Comparison of ENCODE assay signal across 1 cellular context in the genomic region with DNA sequence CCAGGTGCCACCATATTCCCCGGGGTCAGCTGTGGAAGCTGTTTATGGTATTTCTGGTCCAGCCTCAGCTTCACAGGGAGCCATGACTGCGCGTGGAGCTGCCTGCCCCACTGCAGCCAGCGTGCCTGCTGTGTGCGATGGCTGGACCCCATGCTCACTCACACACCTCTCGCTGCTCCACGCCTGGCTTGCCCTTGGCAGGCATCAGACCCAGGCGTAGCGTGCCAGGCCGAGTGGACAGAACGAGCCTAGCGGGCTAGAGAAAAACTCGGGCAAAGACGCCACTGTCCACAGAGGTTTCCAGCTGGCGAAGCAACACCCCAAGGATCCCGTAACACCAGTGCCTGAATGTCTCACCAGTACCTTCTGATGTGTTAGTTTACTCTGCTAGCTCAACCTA.
TF ChIP-seq lines count a peak whose summit lies in the region.

No MANE protein-coding gene starts in this region.

TF ChIP-seq in H1, 55 proteins besides CTCF, POLR2A, EP300 and RAD21:
- no peak for TF ChIP-seq KDM5A (IDR thresholded peaks at IDR 0.05; ENCODE audit: low read length)
- no peak for TF ChIP-seq POLR2AphosphoS5 (IDR thresholded peaks at IDR 0.05; ENCODE audit: low read depth, low read length)
- TF ChIP-seq GABPA (IDR thresholded peaks at IDR 0.05; ENCODE audit: borderline replicate concordance, insufficient read depth, low read length): no peak
- no peak for TF ChIP-seq RFX5 (IDR thresholded peaks at IDR 0.05; ENCODE audit: borderline replicate concordance, low read depth, low read length)
- TF ChIP-seq KDM1A (IDR thresholded peaks at IDR 0.05; ENCODE audit: borderline replicate concordance, low read length): no peak
- TF ChIP-seq NANOG (IDR thresholded peaks at IDR 0.05; ENCODE audit: insufficient read depth, low read depth, low read length, poor library complexity, severe bottlenecking): no peak
- TF ChIP-seq RXRA (IDR thresholded peaks at IDR 0.05; ENCODE audit: insufficient read depth, low read depth, low read length): no peak
- TF ChIP-seq ZNF274 (IDR thresholded peaks at IDR 0.05; ENCODE audit: borderline replicate concordance, extremely low read depth, low read length): no peak
- TF ChIP-seq CBX5 (IDR thresholded peaks at IDR 0.05; ENCODE audit: low read depth, low read length): no peak
- no peak for TF ChIP-seq SIRT6 (IDR thresholded peaks at IDR 0.05; ENCODE audit: low read length)
- no peak for TF ChIP-seq HDAC6 (IDR thresholded peaks at IDR 0.05; ENCODE audit: low read depth, low read length)
- no peak for TF ChIP-seq SIN3A (conservative IDR thresholded peaks at IDR 0.05 in 1 of 2, IDR thresholded peaks at IDR 0.05 in 1 of 2; ENCODE audit: low read depth in 1 of 2, low read length in 2 of 2)
- no peak for TF ChIP-seq BCL11A (IDR thresholded peaks at IDR 0.05; ENCODE audit: low read depth in 2 of 2, low read length in 2 of 2)
- TF ChIP-seq SP2 (IDR thresholded peaks at IDR 0.05; ENCODE audit: low read length): no peak
- TF ChIP-seq SAP30 (IDR thresholded peaks at IDR 0.05; ENCODE audit: insufficient read depth, insufficient replicate concordance, low read length): no peak
- TF ChIP-seq SP4 (IDR thresholded peaks at IDR 0.05; ENCODE audit: low read length): no peak
- no peak for TF ChIP-seq YY1 (IDR thresholded peaks at IDR 0.05; ENCODE audit: low read depth, low read length)
TF ChIP-seq in H1: peak in this region for 0.
